In genomic region chr1:234827181-234827580, GRCh38 we compare ENCODE assay signal across 2 cellular contexts.
TF ChIP-seq lines count a peak whose summit lies in the region.

No MANE protein-coding gene starts in this region.

TF ChIP-seq in IMR-90, 13 proteins besides CTCF, POLR2A, EP300 and RAD21 (continued from another document):
- no peak for TF ChIP-seq RCOR1 (IDR thresholded peaks at IDR 0.05; ENCODE audit: insufficient replicate concordance, low read length)
- TF ChIP-seq RFX5 (IDR thresholded peaks at IDR 0.05; ENCODE audit: low read depth, low read length) = no peak
- TF ChIP-seq MAFK (IDR thresholded peaks at IDR 0.05; ENCODE audit: low read depth, low read length) = no peak
TF ChIP-seq in IMR-90: peak in this region for 0.

TF ChIP-seq in endothelial cell of umbilical vein, 7 proteins besides CTCF, POLR2A, EP300 and RAD21 (continued from another document):
- TF ChIP-seq JUN (IDR thresholded peaks at IDR 0.05; ENCODE audit: borderline replicate concordance, insufficient read depth, insufficient read length, low read depth) = no peak
- no peak for TF ChIP-seq MYC (IDR thresholded peaks at IDR 0.05; ENCODE audit: low read depth, low read length)
- TF ChIP-seq FOS (IDR thresholded peaks at IDR 0.05; ENCODE audit: borderline replicate concordance, insufficient read depth, low read length) = no peak
- no peak for TF ChIP-seq EZH2 (IDR thresholded peaks at IDR 0.05; ENCODE audit: borderline replicate concordance, low read depth, low read length, severe bottlenecking)
- no peak for TF ChIP-seq POLR2AphosphoS5 (IDR thresholded peaks at IDR 0.05; ENCODE audit: insufficient read depth, low read depth, low read length)
- no peak for TF ChIP-seq GATA2 (IDR thresholded peaks at IDR 0.05; ENCODE audit: insufficient read depth, insufficient read length, low read depth, low read length)
